Comparison of ENCODE assay signal across 1 cellular context in the genomic region with DNA sequence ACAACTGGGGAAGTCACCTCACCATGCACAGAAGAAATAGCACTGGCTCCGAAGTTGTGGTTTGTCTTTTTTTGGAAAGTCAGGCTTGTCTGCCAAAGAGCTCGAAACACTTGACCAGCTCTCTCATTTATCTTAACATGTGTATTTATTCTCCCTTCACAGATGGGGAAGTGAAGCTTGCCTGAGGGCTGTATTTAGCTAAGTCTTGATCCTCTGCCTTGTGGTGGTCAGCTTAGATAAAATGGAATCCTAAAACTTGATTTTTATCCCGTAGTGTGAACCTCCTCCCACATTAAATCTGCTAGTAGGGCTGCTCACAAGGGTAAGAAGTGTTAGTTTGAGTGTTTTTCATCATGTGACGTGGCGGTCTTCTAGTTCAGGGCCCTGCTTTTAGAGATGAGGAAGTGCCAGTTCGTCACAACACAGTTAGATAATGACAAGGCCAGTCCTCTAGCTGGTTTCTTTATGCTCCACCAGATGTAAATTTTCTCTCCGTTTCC.
TF ChIP-seq lines count a peak whose summit lies in the region.

No MANE protein-coding gene starts in this region.

TF ChIP-seq in WTC11, 78 proteins besides CTCF, POLR2A, EP300 and RAD21 (continued from another document):
- TF ChIP-seq PRDM15 (CRISPR knock-in tag; IDR thresholded peaks at IDR 0.05) (no peak), CREM (CRISPR knock-in tag; IDR thresholded peaks at IDR 0.05) (no peak), SOX15 (CRISPR knock-in tag; IDR thresholded peaks at IDR 0.05) (no peak), ZNF532 (CRISPR knock-in tag; IDR thresholded peaks at IDR 0.05; ENCODE audit: borderline replicate concordance) (no peak), EMX1 (CRISPR knock-in tag; IDR thresholded peaks at IDR 0.05) (no peak), MXD4 (CRISPR knock-in tag; IDR thresholded peaks at IDR 0.05; ENCODE audit: borderline replicate concordance) (no peak), GRHL2 (CRISPR knock-in tag; IDR thresholded peaks at IDR 0.05; ENCODE audit: insufficient replicate concordance, severe bottlenecking) (no peak), ETV6 (CRISPR knock-in tag; IDR thresholded peaks at IDR 0.05) (no peak), GTF2I (CRISPR knock-in tag; conservative IDR thresholded peaks at IDR 0.05) (no peak), IRF2 (CRISPR knock-in tag; IDR thresholded peaks at IDR 0.05; ENCODE audit: borderline replicate concordance, low read depth) (no peak), MYBL2 (CRISPR knock-in tag; IDR thresholded peaks at IDR 0.05) (no peak)
- TF ChIP-seq, protein P1, sequence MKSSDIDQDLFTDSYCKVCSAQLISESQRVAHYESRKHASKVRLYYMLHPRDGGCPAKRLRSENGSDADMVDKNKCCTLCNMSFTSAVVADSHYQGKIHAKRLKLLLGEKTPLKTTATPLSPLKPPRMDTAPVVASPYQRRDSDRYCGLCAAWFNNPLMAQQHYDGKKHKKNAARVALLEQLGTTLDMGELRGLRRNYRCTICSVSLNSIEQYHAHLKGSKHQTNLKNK (CRISPR knock-in tag; IDR thresholded peaks at IDR 0.05), result no peak
